ENCODE assay signal across 9 cellular contexts in genomic region chr17:74211141-74211928, GRCh38. TPM values are rescaled to one million over a fixed set of nuclear protein-coding genes. Genes with fewer than 3 reads are reported as not detected.
DNase-seq lines count a peak whose midpoint lies in the region; ATAC-seq, FAIRE-seq and TF ChIP-seq lines count a peak whose summit lies in the region.
"Had no signal": no experiment of that assay in that cellular context is flagged by ENCODE, and none has a peak within 500 bp of the region (broad histone marks: within the 10 kb centered on the region; RNA-seq: fewer than 3 reads in every experiment).

No MANE protein-coding gene starts in this region.

- H3K36me3 Mint-ChIP-seq in dendritic cell treated with granulocyte-macrophage colony-stimulating factor and Interleukin-4, amounts not matched to agents 40 ng/mL and 50 ng/mL, for 4 days (ENCODE audit: low read depth), result peaks cover 93% of the 10 kb centered on the region

- H3K79me2 ChIP-seq in osteoblast (ENCODE audit: insufficient read depth, low read length), result peaks cover 21% of the 10 kb centered on the region

- intact Hi-C loops in dendritic cell treated with granulocyte-macrophage colony-stimulating factor and Interleukin-4, amounts not matched to agents 40 ng/mL and 50 ng/mL, for 4 days (cut with micrococcal nuclease), result loop anchor here (5.0 kb wide), 2 partner anchors 71 to 151 kb away; partner anchors contain the start of gene BTBD17
- intact Hi-C loops in testis (cut with DNase I; ENCODE audit: low total_unique reads), result loop anchor here (5.0 kb wide), 1 partner anchor 86 kb away; no protein-coding TSS in a partner anchor

- H3K36me3 ChIP-seq in SK-N-MC (ENCODE audit: insufficient read depth, low read length), result peaks cover 51% of the 10 kb centered on the region
- peaks cover 42% of the 10 kb centered on the region for H3K36me3 ChIP-seq in osteoblast (ENCODE audit: insufficient read depth, low read length)
- peaks cover 49% of the 10 kb centered on the region for H3K36me3 ChIP-seq in MG63
- H3K36me3 ChIP-seq in testis (ENCODE audit: low read depth, missing control alignments), result no peaks in the 10 kb centered on the region

- H3K27me3 ChIP-seq in osteoblast (ENCODE audit: insufficient read depth, low read length) (no peaks in the 10 kb centered on the region), MG63 (no peaks in the 10 kb centered on the region), testis (no peaks in the 10 kb centered on the region)

- DNase-seq in GM12892 (ENCODE audit: insufficient read length) (no peak), SK-N-MC (ENCODE audit: low read depth, low spot score) (no peak), osteoblast (ENCODE audit: insufficient read length, low spot score, missing footprints) (no peak), MG63 (no peak), testis (no peak)

- no peaks in the 10 kb centered on the region for H3K27me3 Mint-ChIP-seq in dendritic cell treated with granulocyte-macrophage colony-stimulating factor and Interleukin-4, amounts not matched to agents 40 ng/mL and 50 ng/mL, for 4 days

- H3K9ac ChIP-seq in SK-N-MC (ENCODE audit: insufficient read length), result no peak overlapping the region

- H3K9me3 ChIP-seq in SK-N-MC (ENCODE audit: low read depth, low read length) (no peaks in the 10 kb centered on the region), osteoblast (ENCODE audit: low read depth, low read length) (no peaks in the 10 kb centered on the region), MG63 (no peaks in the 10 kb centered on the region), testis (no peaks in the 10 kb centered on the region)

- TF ChIP-seq POLR2A in GM12892 (IDR thresholded peaks at IDR 0.05; ENCODE audit: low read depth, low read length) (peak; percentile 12; the same call in 1 of the 2 replicates), testis (IDR thresholded peaks at IDR 0.05) (no peak)

- H3K4me3 ChIP-seq in SK-N-MC, result no peak overlapping the region
- H3K4me3 ChIP-seq in osteoblast (ENCODE audit: insufficient read depth, low read length), result peak overlapping the region; percentile 78
- H3K4me3 ChIP-seq in MG63, result no peak overlapping the region
- peak overlapping the region in 1 of 2 donors; percentile 68 for H3K4me3 ChIP-seq in testis

- no peaks in the 10 kb centered on the region for H3K9me3 Mint-ChIP-seq in dendritic cell treated with granulocyte-macrophage colony-stimulating factor and Interleukin-4, amounts not matched to agents 40 ng/mL and 50 ng/mL, for 4 days

- H2AFZ ChIP-seq in osteoblast (ENCODE audit: low read length), result no peak overlapping the region

- WGBS in testis, 2 donors, result 51 to 55% methylated on average over 8 to 14 of the region's 14 CpGs

- H3K27ac ChIP-seq in SK-N-MC (peak overlapping the region; percentile 61), osteoblast (ENCODE audit: low read depth, low read length) (no peak overlapping the region), testis (no peak overlapping the region)

- H3K4me1 ChIP-seq in osteoblast (ENCODE audit: insufficient read depth, low read length) (peaks cover 38% of the 10 kb centered on the region), testis (peaks cover 37% of the 10 kb centered on the region)

- H3K27ac Mint-ChIP-seq in dendritic cell treated with granulocyte-macrophage colony-stimulating factor and Interleukin-4, amounts not matched to agents 40 ng/mL and 50 ng/mL, for 4 days, result peak overlapping the region; percentile 93

- H3K4me3 Mint-ChIP-seq in dendritic cell treated with granulocyte-macrophage colony-stimulating factor and Interleukin-4, amounts not matched to agents 40 ng/mL and 50 ng/mL, for 4 days, result peak overlapping the region; percentile 99

- H3K4me2 ChIP-seq in osteoblast (ENCODE audit: insufficient read depth, low read length), result peak overlapping the region; percentile 88

- ATAC-seq in GM18517 (IDR thresholded peaks at IDR 0.05; ENCODE audit: unreplicated experiment) (no peak), GM21737 (IDR thresholded peaks at IDR 0.05; ENCODE audit: unreplicated experiment) (no peak)

- H4K20me1 ChIP-seq in osteoblast (ENCODE audit: insufficient read depth, low read length), result peaks cover 51% of the 10 kb centered on the region

- peaks cover 80% of the 10 kb centered on the region for H3K4me1 Mint-ChIP-seq in dendritic cell treated with granulocyte-macrophage colony-stimulating factor and Interleukin-4, amounts not matched to agents 40 ng/mL and 50 ng/mL, for 4 days (ENCODE audit: low read depth)

- no peak for TF ChIP-seq CTCF in osteoblast (IDR thresholded peaks at IDR 0.05; ENCODE audit: extremely low read depth, low read depth, low read length)
- TF ChIP-seq CTCF in testis (IDR thresholded peaks at IDR 0.05), result no peak

- FAIRE-seq in GM12892 (lab: Jason Lieb, UNC), result no peak
- FAIRE-seq: colon had no signal

RNA-seq across cellular contexts. Expression of gene TTYH2, which starts 2.0 kb away (rescaled TPM):
- polyA plus RNA-seq in GM12892 (2012; ENCODE audit: missing spikeins), result 5.6 TPM
- total RNA-seq in osteoblast (1.2 and 1.4 TPM in 2 replicates), testis (10 to 100 TPM; 69.7 to 73.5 TPM)
- 1.8 and 1.9 TPM in 2 replicates for total RNA-seq in MG63 (2014; rRNA removed; shearing (Covaris generic); ENCODE audit: low replicate concordance)
- 52.7 TPM for polyA plus RNA-seq in testis (ENCODE audit: insufficient read depth, low read depth, low replicate concordance)

RNA-seq across cellular contexts. Expression of gene RPL38, which starts 7.9 kb away (rescaled TPM):
- polyA plus RNA-seq in GM12892 (2012; ENCODE audit: missing spikeins), result 3,198 TPM
- total RNA-seq in osteoblast, result 470 and 728 TPM in 2 replicates
- total RNA-seq in MG63 (2014; rRNA removed; shearing (Covaris generic); ENCODE audit: low replicate concordance), result 1,119 and 3,764 TPM in 2 replicates
- total RNA-seq in testis, result 100 to 1,000 TPM; 345 to 563 TPM
- 1,788 TPM for polyA plus RNA-seq in testis (ENCODE audit: insufficient read depth, low read depth, low replicate concordance)

Comparison
In these comparisons a context has a peak if more than half of its experiments do, and no peak if none do; other contexts are left out.
1. RNA of gene TTYH2, which starts 2.0 kb away (total RNA-seq): 69.7 to 73.5 TPM in testis; 1.8 to 1.9 TPM in MG63 and 1.2 to 1.4 TPM in osteoblast; every median in the first group is over 10 times any median in the second.